Comparison of ENCODE assay signal across 7 cellular contexts in the genomic region with DNA sequence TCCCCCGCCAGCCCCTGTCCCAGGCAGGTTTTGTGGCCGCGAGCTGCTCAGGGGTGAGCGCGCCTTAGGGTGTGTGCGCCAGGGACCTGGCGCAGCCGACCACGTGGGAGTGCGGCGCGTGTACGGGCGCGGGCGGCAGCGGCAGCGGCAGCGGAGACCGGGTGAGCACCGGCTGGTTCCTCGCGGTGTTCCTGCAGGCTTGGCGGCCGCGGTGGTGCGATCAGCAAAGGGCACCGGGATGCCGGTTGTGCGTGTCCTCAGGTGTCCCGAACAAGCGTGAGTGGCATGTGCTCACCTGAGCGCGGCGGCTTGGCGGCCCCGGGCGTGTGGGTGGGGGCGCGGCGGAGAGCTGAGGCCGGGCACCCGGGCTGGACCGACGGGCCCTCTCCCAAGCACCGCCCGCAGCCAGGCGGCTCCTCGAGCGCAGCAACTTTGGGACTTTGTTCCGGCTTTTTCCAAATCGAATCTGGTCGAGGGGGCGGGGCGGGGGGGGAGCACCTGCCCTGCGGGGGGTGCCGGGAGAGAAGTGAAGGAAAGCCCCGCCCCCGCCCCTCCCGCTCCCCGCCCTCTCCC. TPM values are rescaled to one million over a fixed set of nuclear protein-coding genes. Genes with fewer than 3 reads are reported as not detected.
DNase-seq lines count a peak whose midpoint lies in the region; ATAC-seq and TF ChIP-seq lines count a peak whose summit lies in the region.
"Had no signal": no experiment of that assay in that cellular context is flagged by ENCODE, and none has a peak within 500 bp of the region (broad histone marks: within the 10 kb centered on the region; RNA-seq: fewer than 3 reads in every experiment).

No MANE protein-coding gene starts in this region.

- BruUV-seq in PC-9 (replicated peaks; lab: Mats Ljungman, UMichigan) = no TSS peak

- H3K79me2 ChIP-seq in PC-9 (ENCODE audit: low read depth) = no peaks in the 10 kb centered on the region

- H3K9me2 ChIP-seq in PC-9 (ENCODE audit: insufficient read depth) = no peaks in the 10 kb centered on the region

- peak overlapping the region; percentile 80 for H3K4me2 ChIP-seq in PC-9

- no peaks in the 10 kb centered on the region for H3K9me3 Mint-ChIP-seq in endothelial cell (ENCODE audit: unreplicated experiment)

- H3K4me1 ChIP-seq in BE2C = peaks cover 10% of the 10 kb centered on the region
- no peaks in the 10 kb centered on the region; the same call in none of the 2 replicates for H3K4me1 ChIP-seq in PC-9 (replicated peaks; ENCODE audit: insufficient read depth)
- peaks cover 11 to 16% of the 10 kb centered on the region in 2 donors for H3K4me1 ChIP-seq in gastrocnemius medialis

- H3K4me3 Mint-ChIP-seq in endothelial cell (ENCODE audit: unreplicated experiment) = peak overlapping the region; percentile 74

- in situ Hi-C loops in gastrocnemius medialis (cut with MboI; ENCODE audit: low sequenced_read_pairs in 4 of 4) = no loop called here

- H3K36me3 ChIP-seq in BE2C = no peaks in the 10 kb centered on the region
- H3K36me3 ChIP-seq in PC-9 (ENCODE audit: low read depth) = no peaks in the 10 kb centered on the region
- no peaks in the 10 kb centered on the region for H3K36me3 ChIP-seq in gastrocnemius medialis

- TF ChIP-seq POLR2A in gastrocnemius medialis (IDR thresholded peaks at IDR 0.05) = no peak

- H3K27ac ChIP-seq in PC-9 = no peak overlapping the region
- H3K27ac ChIP-seq in gastrocnemius medialis = peak overlapping the region; percentile 29 to 65 (median 54)

- H3K4me3 ChIP-seq in BE2C (ENCODE audit: low read depth, low read length) = peak overlapping the region; percentile 46
- H3K4me3 ChIP-seq in PC-9 = peak overlapping the region; percentile 64
- peak overlapping the region; percentile 34 to 52 (median 48) for H3K4me3 ChIP-seq in gastrocnemius medialis

- no peaks in the 10 kb centered on the region for H4K20me1 ChIP-seq in PC-9 (ENCODE audit: insufficient read depth)

- intact Hi-C loops in PC-9 (cut with micrococcal nuclease; ENCODE audit: unreplicated experiment) (no loop called here), gastrocnemius medialis (cut with DNase I; ENCODE audit: low total_unique reads) (loop anchor here (2.0 kb wide), 1 partner anchor 14 kb away; no protein-coding TSS in a partner anchor)

- CTCF ChIA-PET in PC-9 (lab: Charles Lee) = interaction anchor here (0.6 to 1.4 kb wide), 5 partner anchors 35 to 261 kb away, joined by 3 to 10 read pairs (median 4); no protein-coding TSS in a partner anchor

- ATAC-seq in gastrocnemius medialis (peak; percentile 15 to 17), GM18511 (IDR thresholded peaks at IDR 0.05; ENCODE audit: unreplicated experiment) (no peak)

- DNase-seq in BE2C (peak; percentile 52), PC-9 (peak; percentile 40 to 54), endothelial cell (ENCODE audit: low spot score) (peak; percentile 16), gastrocnemius medialis (no peak), NCI-H1436 treated with DMSO at 0.1 percent for 48 hours (lab: John Stamatoyannopoulos, UW) (no peak)

- TF ChIP-seq CTCF in BE2C (IDR thresholded peaks at IDR 0.05; ENCODE audit: low read depth, low read length) = no peak
- TF ChIP-seq CTCF in PC-9 (conservative IDR thresholded peaks at IDR 0.05) = no peak
- TF ChIP-seq CTCF in endothelial cell (IDR thresholded peaks at IDR 0.05; ENCODE audit: unreplicated experiment) = no peak
- no peak for TF ChIP-seq CTCF in gastrocnemius medialis (IDR thresholded peaks at IDR 0.05 in 4 of 5, conservative IDR thresholded peaks at IDR 0.05 in 1 of 5)

- H2AFZ ChIP-seq in PC-9 = peak overlapping the region; percentile 95

- H3K27me3 ChIP-seq in BE2C (peaks cover 12% of the 10 kb centered on the region), PC-9 (ENCODE audit: insufficient read depth, low read depth) (no peaks in the 10 kb centered on the region), gastrocnemius medialis (peaks cover 0 to 6% (median 0%) of the 10 kb centered on the region in 3 donors)

- H3K9me3 ChIP-seq in BE2C = no peaks in the 10 kb centered on the region
- H3K9me3 ChIP-seq in PC-9 (ENCODE audit: insufficient read depth, low read depth) = no peaks in the 10 kb centered on the region
- no peaks in the 10 kb centered on the region for H3K9me3 ChIP-seq in gastrocnemius medialis

- POLR2A ChIA-PET in PC-9 (lab: Charles Lee; ENCODE audit: unreplicated experiment) = interaction anchor here (0.6 to 0.9 kb wide), 4 partner anchors 51 to 459 kb away, joined by 3 to 11 read pairs (median 8); a partner anchor contains a TSS

- H3K27me3 Mint-ChIP-seq in endothelial cell (ENCODE audit: unreplicated experiment) = peaks cover 22% of the 10 kb centered on the region

- no peak overlapping the region for H3K27ac Mint-ChIP-seq in endothelial cell (ENCODE audit: unreplicated experiment)

- H3F3A ChIP-seq in PC-9 (ENCODE audit: insufficient read depth, low read depth) = peaks cover 23% of the 10 kb centered on the region; the same call in 1 of the 2 replicates

- peaks cover 2% of the 10 kb centered on the region for H3K36me3 Mint-ChIP-seq in endothelial cell (ENCODE audit: low read depth, unreplicated experiment)

- H3K4me1 Mint-ChIP-seq in endothelial cell (ENCODE audit: unreplicated experiment) = peaks cover 28% of the 10 kb centered on the region

RNA-seq across cellular contexts. Expression of a gene that starts 0.3 kb away (rescaled TPM):
- polyA plus RNA-seq in BE2C (2012; ENCODE audit: insufficient read depth, insufficient read length, low read depth) = 1.1 TPM
- total RNA-seq in PC-9 (2021) = 5.0 and 5.3 TPM in 2 replicates
- 3.3 TPM for total RNA-seq in endothelial cell (ENCODE audit: unreplicated experiment)
- total RNA-seq in gastrocnemius medialis = 1 to 10 TPM in 2 of 4 donors, not detected in 2; 2.3 to 4.1 TPM

RNA-seq across cellular contexts. Expression of a gene that starts 14.3 kb away (rescaled TPM):
- polyA plus RNA-seq in BE2C (2012; ENCODE audit: insufficient read depth, insufficient read length, low read depth) = 4.9 TPM
- total RNA-seq in PC-9 (2021) = 12.8 and 14.9 TPM in 2 replicates
- total RNA-seq in endothelial cell (ENCODE audit: unreplicated experiment) = 7.2 TPM
- 10 to 100 TPM in 1 of 4 donors, 1 to 10 TPM in 3; 4.4 to 11.0 (median 8.9) TPM for total RNA-seq in gastrocnemius medialis

RNA-seq across cellular contexts. Expression of a gene that starts 37.3 kb away (rescaled TPM):
- 28.0 TPM for polyA plus RNA-seq in BE2C (2012; ENCODE audit: insufficient read depth, insufficient read length, low read depth)
- total RNA-seq in PC-9 (2021) (3.1 and 4.5 TPM in 2 replicates), endothelial cell (ENCODE audit: unreplicated experiment) (1.1 TPM), gastrocnemius medialis (10 to 100 TPM in 2 of 4 donors, 1 to 10 TPM in 2; 2.2 to 31.9 (median 7.1) TPM)

RNA-seq across cellular contexts. Expression of a gene that starts 50.4 kb away (rescaled TPM):
- 180 TPM for polyA plus RNA-seq in BE2C (2012; ENCODE audit: insufficient read depth, insufficient read length, low read depth)
- total RNA-seq in PC-9 (2021) (51.5 and 61.0 TPM in 2 replicates), endothelial cell (ENCODE audit: unreplicated experiment) (107 TPM), gastrocnemius medialis (100 to 1,000 TPM; 117 to 211 (median 157) TPM)

RNA-seq across cellular contexts. Expression of a gene that starts 52.8 kb away (rescaled TPM):
- 2.0 TPM for polyA plus RNA-seq in BE2C (2012; ENCODE audit: insufficient read depth, insufficient read length, low read depth)
- total RNA-seq in PC-9 (2021) (not detected in 2 replicates), endothelial cell (ENCODE audit: unreplicated experiment) (not detected), gastrocnemius medialis (not detected)
- total RNA-seq: renal cortical epithelial cell had no signal

Comparison
In these comparisons a context has a peak if more than half of its experiments do, and no peak if none do; other contexts are left out.
1. DNase-seq: peak in BE2C (single experiment), PC-9 (2 of 2) and endothelial cell (single experiment); none in gastrocnemius medialis (0 of 2) and NCI-H1436 treated with DMSO at 0.1 percent for 48 hours (single experiment).
2. Peak in every context shown above with its lines, with median percentiles within 50 percentile points of each other: H3K4me3 ChIP-seq.